ENCODE assay signal across 1 cellular context in genomic region chr3:56856686-56857577, GRCh38.
TF ChIP-seq lines count a peak whose summit lies in the region.

No MANE protein-coding gene starts in this region.

TF ChIP-seq in HEK293T, 16 proteins besides CTCF, POLR2A, EP300 and RAD21 (continued from another document):
- TF ChIP-seq PKNOX1 (IDR thresholded peaks at IDR 0.05) (peak; percentile 13; the same call in 1 of the 2 replicates), ELF4 (IDR thresholded peaks at IDR 0.05) (no peak), ZNF384 (IDR thresholded peaks at IDR 0.05) (0 out of 2 replicates have a peak, but pooled peaks have one; percentile 39)
TF ChIP-seq in HEK293T: peak in this region for 2.
